Comparison of ENCODE assay signal across 8 cellular contexts in genomic region chr19:4723465-4724251, GRCh38. TPM values are rescaled to one million over a fixed set of nuclear protein-coding genes. Genes with fewer than 3 reads are reported as not detected.
DNase-seq lines count a peak whose midpoint lies in the region; ATAC-seq, FAIRE-seq and TF ChIP-seq lines count a peak whose summit lies in the region.

TSS of gene DPP9 (minus strand) at chr19:4723842. CDS start at chr19:4719906, 3,936 bp downstream.

- H3K4me1 Mint-ChIP-seq in chondrocyte (ENCODE audit: low read depth) = peaks cover 30% of the 10 kb centered on the region

- peak; percentile 44 for TF ChIP-seq CTCF in chondrocyte (IDR thresholded peaks at IDR 0.05)
- TF ChIP-seq CTCF in kidney (IDR thresholded peaks at IDR 0.05; ENCODE audit: borderline replicate concordance, extremely low read depth, insufficient read depth) = peak; percentile 47

- H3K27ac Mint-ChIP-seq in chondrocyte (ENCODE audit: unreplicated experiment) = peak within 1 kb of the TSS; percentile 96

- H3K27ac ChIP-seq in kidney (ENCODE audit: low read depth in 2 of 2, low read length in 2 of 2) = peak within 1 kb of the TSS; percentile 64 to 74

- H3K4me1 ChIP-seq in kidney (ENCODE audit: control insufficient read depth in 1 of 2, insufficient read depth in 1 of 2, low read depth in 1 of 2, low read length in 2 of 2) = peaks cover 0 to 16% of the 10 kb centered on the region in 2 donors

- peak; percentile 98 for DNase-seq in Ammon's horn (ENCODE audit: low spot score)
- DNase-seq in NCI-H510A treated with DMSO at 0.1 percent for 48 hours (lab: John Stamatoyannopoulos, UW) = peak; percentile 99
- DNase-seq in activated CD4-positive, alpha-beta T cell treated with anti-CD3 and anti-CD28 coated beads for 24 hours (ENCODE audit: low read depth in 2 of 2) = peak; percentile 90 to 92
- no peak for DNase-seq in chondrocyte (ENCODE audit: low spot score)
- DNase-seq in kidney = peak; percentile 99
- DNase-seq in stimulated activated CD4-positive, alpha-beta T cell treated with anti-CD3 and anti-CD28 coated beads, Interleukin-15, amount 100 ng/mL, for 24 hours = peak; percentile 98

- H3K27me3 Mint-ChIP-seq in chondrocyte (ENCODE audit: low read depth) = no peaks in the 10 kb centered on the region

- ATAC-seq in HG03439 (IDR thresholded peaks at IDR 0.05; ENCODE audit: unreplicated experiment) = peak; percentile 87

- H3K36me3 Mint-ChIP-seq in chondrocyte (ENCODE audit: low read depth) = peaks cover 4% of the 10 kb centered on the region

- peak; percentile 91 for FAIRE-seq in kidney (lab: Jason Lieb, UNC)

- H3K4me3 Mint-ChIP-seq in chondrocyte (ENCODE audit: unreplicated experiment) = peak within 1 kb of the TSS; percentile 94

- peaks cover 4 to 8% of the 10 kb centered on the region in 2 donors for H3K36me3 ChIP-seq in kidney (ENCODE audit: control insufficient read depth in 1 of 2, insufficient read depth in 2 of 2, low read length in 2 of 2)

- H3K9ac ChIP-seq in kidney (ENCODE audit: low read length in 2 of 2) = peak within 1 kb of the TSS; percentile 71 to 86

- intact Hi-C loops in kidney (cut with DNase I) = no loop called here

- H3K9me3 ChIP-seq in kidney (ENCODE audit: control insufficient read depth in 1 of 2, low read length in 2 of 2) = no peaks in the 10 kb centered on the region

- peak; percentile 57 for TF ChIP-seq POLR2A in GM19193 (IDR thresholded peaks at IDR 0.05; ENCODE audit: extremely low read depth, insufficient read depth, insufficient read length)

- H3K4me3 ChIP-seq in kidney (ENCODE audit: low read length in 2 of 2) = peak within 1 kb of the TSS; percentile 88 to 91

- H3K9me3 Mint-ChIP-seq in chondrocyte (ENCODE audit: low read depth) = no peaks in the 10 kb centered on the region

RNA-seq across cellular contexts. Expression of gene DPP9, which starts in this region (rescaled TPM):
- total RNA-seq in chondrocyte = 31.5 to 41.5 TPM (median 38.7 TPM) in 3 replicates
- total RNA-seq in kidney = 61.9 TPM
- polyA plus RNA-seq in kidney (ENCODE audit: insufficient read depth, low read depth, low replicate concordance) = 14.0 TPM
